In the genomic region with DNA sequence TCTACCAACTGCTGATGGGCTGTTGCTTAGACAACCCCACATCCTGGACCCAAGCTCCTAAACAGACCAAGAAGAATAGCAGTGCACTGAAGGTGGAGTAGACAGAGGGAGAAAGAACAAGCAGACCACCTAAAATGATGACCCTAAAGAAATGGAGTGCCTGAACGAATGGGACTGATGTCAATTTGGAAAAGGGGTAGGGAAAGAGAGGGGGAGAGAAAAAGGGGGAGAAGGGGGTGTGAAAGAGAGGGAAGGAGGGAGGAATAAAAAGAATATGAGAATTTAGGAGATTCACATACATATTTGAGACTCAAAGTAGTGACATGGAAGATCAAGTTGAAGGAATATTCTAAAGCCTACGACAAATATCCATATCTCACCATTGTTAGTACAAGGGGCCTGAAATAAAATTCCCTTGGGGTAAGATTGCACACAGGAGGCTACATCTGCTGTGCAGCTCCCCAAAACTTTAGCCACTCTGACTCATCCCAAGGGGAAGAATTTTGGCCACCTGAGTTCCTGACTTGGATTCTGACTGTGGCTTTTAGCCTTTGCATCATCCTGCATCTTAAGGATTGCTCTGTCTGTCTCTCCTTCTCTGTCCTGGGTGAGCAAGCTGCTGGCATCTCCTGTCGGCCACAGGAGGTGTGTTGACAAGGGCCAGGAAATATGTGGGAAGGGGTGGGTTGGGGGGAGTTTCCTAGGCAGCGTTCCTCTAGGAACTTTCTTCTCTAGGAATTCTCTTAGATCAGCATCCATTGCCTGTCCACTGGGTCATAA, we compare ENCODE assay signal across 14 cellular contexts.
DNase-seq lines count a peak whose midpoint lies in the region; ATAC-seq, FAIRE-seq and TF ChIP-seq lines count a peak whose summit lies in the region.
"Had no signal": no experiment of that assay in that cellular context is flagged by ENCODE, and none has a peak within 500 bp of the region (broad histone marks: within the 10 kb centered on the region; RNA-seq: fewer than 3 reads in every experiment).

No MANE protein-coding gene starts in this region.

- H3K9ac ChIP-seq in BLaER1 treated with 17β-estradiol and CSF1 and Interleukin-3, amounts not matched to agents 10 nM and 100 nM: peak overlapping the region in 1 of 11 experiments; percentile 32; a peak in 1 of 22 replicates
- peak overlapping the region; percentile 24 for H3K9ac ChIP-seq in PC-3 (ENCODE audit: low read length)

- TSS peak; percentile 89 for BruUV-seq in PC-3 (replicated peaks; lab: Mats Ljungman, UMichigan)

- peak overlapping the region; percentile 25; the same call in 1 of the 2 replicates for H2AFZ ChIP-seq in PC-3 (ENCODE audit: low read length)

- no peaks in the 10 kb centered on the region for H4K20me1 ChIP-seq in BLaER1 treated with 17β-estradiol and CSF1 and Interleukin-3, amounts not matched to agents 10 nM and 100 nM
- H4K20me1 ChIP-seq in PC-3 (ENCODE audit: low read length): no peaks in the 10 kb centered on the region

- CTCF ChIA-PET in PC-3 (lab: Charles Lee): interaction anchor here (0.6 to 1.9 kb wide), 7 partner anchors 28 to 569 kb away, joined by 4 to 9 read pairs (median 4); a partner anchor contains a TSS
- CTCF ChIA-PET in activated naive CD4-positive, alpha-beta T cell treated with anti-CD3 and anti-CD28 coated beads for 36 hours (lab: Charles Lee): interaction anchor here (0.7 kb wide), 1 partner anchor 1078 kb away, joined by 3 read pairs; no protein-coding TSS in a partner anchor

- peak overlapping the region in 3 of 11 experiments; percentile 65 to 88 (median 72); a peak in 4 of 22 replicates for H3K27ac ChIP-seq in BLaER1 treated with 17β-estradiol and CSF1 and Interleukin-3, amounts not matched to agents 10 nM and 100 nM
- H3K27ac ChIP-seq in PC-3 (ENCODE audit: low read length): peak overlapping the region; percentile 72
- H3K27ac ChIP-seq in epithelial cell of prostate: peak overlapping the region; percentile 85
- no peak overlapping the region for H3K27ac ChIP-seq in pancreas
- no peak overlapping the region for H3K27ac ChIP-seq in gastroesophageal sphincter

- no peak overlapping the region for H3K27ac Mint-ChIP-seq in activated naive CD4-positive, alpha-beta T cell treated with anti-CD3 and anti-CD28 coated beads for 36 hours
- H3K27ac Mint-ChIP-seq: activated T-helper 17 cell treated with anti-CD3 and anti-CD28 coated beads, Interleukin-2, amount 50 U/mL, for 72 hours; dendritic cell treated with granulocyte-macrophage colony-stimulating factor and Interleukin-4, amounts not matched to agents 40 ng/mL and 50 ng/mL, for 4 days had no signal

- 55 to 65% methylated on average over 4 of the region's 4 CpGs for whole genome bisulfite sequencing in pancreas, 2 donors
- WGBS in gastroesophageal sphincter (ENCODE audit: low coverage in 1 of 2), 2 donors: 83 to 96% methylated on average over 2 of the region's 4 CpGs

- FAIRE-seq in pancreas (lab: Jason Lieb, UNC): no peak
- FAIRE-seq: GM12892 had no signal

- peak; percentile 89 for DNase-seq in PC-3
- DNase-seq in epithelial cell of prostate (ENCODE audit: low read depth, low spot score): peak; percentile 37
- DNase-seq in pancreas: no peak
- DNase-seq in activated naive CD4-positive, alpha-beta T cell treated with anti-CD3 and anti-CD28 coated beads for 36 hours: no peak
- no peak for DNase-seq in SW 1271 (lab: John Stamatoyannopoulos, UW)
- DNase-seq in activated CD8-positive, alpha-beta memory T cell treated with anti-CD3 and anti-CD28 coated beads, Interleukin-2, amount 50 U/mL, for 48 hours: no peak
- DNase-seq: activated CD4-positive, alpha-beta T cell treated with anti-CD3 and anti-CD28 coated beads, Interleukin-2, amount 50 U/mL, for 48 hours; amygdala; Kasumi-1 had no signal

- peak overlapping the region in 10 of 11 experiments; percentile 1 to 89 (median 76); a peak in 16 of 22 replicates for H3K4me2 ChIP-seq in BLaER1 treated with 17β-estradiol and CSF1 and Interleukin-3, amounts not matched to agents 10 nM and 100 nM
- peak overlapping the region; percentile 69 for H3K4me2 ChIP-seq in PC-3 (ENCODE audit: low read length)

- H3K4me3 ChIP-seq in BLaER1 treated with 17β-estradiol and CSF1 and Interleukin-3, amounts not matched to agents 10 nM and 100 nM: no peak overlapping the region
- H3K4me3 ChIP-seq in PC-3 (ENCODE audit: low read length): peak overlapping the region; percentile 38
- no peak overlapping the region for H3K4me3 ChIP-seq in pancreas
- no peak overlapping the region for H3K4me3 ChIP-seq in gastroesophageal sphincter

- no peak for TF ChIP-seq POLR2A in gastroesophageal sphincter (IDR thresholded peaks at IDR 0.05)

- H3K9me3 Mint-ChIP-seq in activated naive CD4-positive, alpha-beta T cell treated with anti-CD3 and anti-CD28 coated beads for 36 hours: no peaks in the 10 kb centered on the region
- H3K9me3 Mint-ChIP-seq: activated T-helper 17 cell treated with anti-CD3 and anti-CD28 coated beads, Interleukin-2, amount 50 U/mL, for 72 hours; dendritic cell treated with granulocyte-macrophage colony-stimulating factor and Interleukin-4, amounts not matched to agents 40 ng/mL and 50 ng/mL, for 4 days had no signal

- POLR2A ChIA-PET in PC-3 (lab: Charles Lee; ENCODE audit: unreplicated experiment): interaction anchor here (0.6 kb wide), 2 partner anchors 76 to 397 kb away, joined by 3 to 4 read pairs; no protein-coding TSS in a partner anchor

- H3K9me2 ChIP-seq in PC-3 (replicated peaks; ENCODE audit: low read length): no peaks in the 10 kb centered on the region

- H3F3A ChIP-seq in PC-3 (ENCODE audit: low read length, unreplicated experiment): peaks cover 5% of the 10 kb centered on the region

- H3K36me3 Mint-ChIP-seq in activated naive CD4-positive, alpha-beta T cell treated with anti-CD3 and anti-CD28 coated beads for 36 hours (ENCODE audit: low read depth): no peaks in the 10 kb centered on the region

- TF ChIP-seq EP300 in gastroesophageal sphincter (IDR thresholded peaks at IDR 0.05): no peak

- no peaks in the 10 kb centered on the region for H3K79me2 ChIP-seq in PC-3 (ENCODE audit: low read length)

- peaks cover 16% of the 10 kb centered on the region for H3K27me3 Mint-ChIP-seq in activated naive CD4-positive, alpha-beta T cell treated with anti-CD3 and anti-CD28 coated beads for 36 hours (ENCODE audit: low read depth)
- H3K27me3 Mint-ChIP-seq: dendritic cell treated with granulocyte-macrophage colony-stimulating factor and Interleukin-4, amounts not matched to agents 40 ng/mL and 50 ng/mL, for 4 days had no signal

- no peaks in the 10 kb centered on the region for H3K36me3 ChIP-seq in BLaER1 treated with 17β-estradiol and CSF1 and Interleukin-3, amounts not matched to agents 10 nM and 100 nM
- H3K36me3 ChIP-seq in PC-3 (ENCODE audit: low read depth, low read length) (no peaks in the 10 kb centered on the region), pancreas (no peaks in the 10 kb centered on the region), gastroesophageal sphincter (no peaks in the 10 kb centered on the region)

- H3K9me3 ChIP-seq in BLaER1 treated with 17β-estradiol and CSF1 and Interleukin-3, amounts not matched to agents 10 nM and 100 nM (replicated peaks in 1 of 11): no peaks in the 10 kb centered on the region; a peak in 1 of 22 replicates
- no peaks in the 10 kb centered on the region for H3K9me3 ChIP-seq in PC-3 (ENCODE audit: low read length)
- H3K9me3 ChIP-seq in pancreas: no peaks in the 10 kb centered on the region
- H3K9me3 ChIP-seq in gastroesophageal sphincter: no peaks in the 10 kb centered on the region

- ATAC-seq in PC-3 (peak; percentile 74), pancreas (peak; percentile 11 to 42 (median 16)), gastroesophageal sphincter (no peak)

- TF ChIP-seq CTCF in PC-3 (conservative IDR thresholded peaks at IDR 0.05; ENCODE audit: low read depth, low read length): peak; percentile 49
- TF ChIP-seq CTCF in pancreas (IDR thresholded peaks at IDR 0.05): no peak
- TF ChIP-seq CTCF in gastroesophageal sphincter (IDR thresholded peaks at IDR 0.05): no peak

- no peak overlapping the region for H3K4me3 Mint-ChIP-seq in activated naive CD4-positive, alpha-beta T cell treated with anti-CD3 and anti-CD28 coated beads for 36 hours
- H3K4me3 Mint-ChIP-seq: activated T-helper 17 cell treated with anti-CD3 and anti-CD28 coated beads, Interleukin-2, amount 50 U/mL, for 72 hours; dendritic cell treated with granulocyte-macrophage colony-stimulating factor and Interleukin-4, amounts not matched to agents 40 ng/mL and 50 ng/mL, for 4 days had no signal

- peaks cover 4% of the 10 kb centered on the region for H3K4me1 Mint-ChIP-seq in activated naive CD4-positive, alpha-beta T cell treated with anti-CD3 and anti-CD28 coated beads for 36 hours (ENCODE audit: low read depth)
- H3K4me1 Mint-ChIP-seq: activated T-helper 17 cell treated with anti-CD3 and anti-CD28 coated beads, Interleukin-2, amount 50 U/mL, for 72 hours had no signal

- intact Hi-C loops in PC-3 (cut with micrococcal nuclease): loop anchor here (1.0 to 10.0 kb wide), 12 partner anchors 17 to 568 kb away; a partner anchor contains a TSS
- intact Hi-C loops in pancreas (cut with DNase I): no loop called here
- intact Hi-C loops in activated naive CD4-positive, alpha-beta T cell treated with anti-CD3 and anti-CD28 coated beads for 36 hours (cut with micrococcal nuclease): no loop called here

- H3K4me1 ChIP-seq in BLaER1 treated with 17β-estradiol and CSF1 and Interleukin-3, amounts not matched to agents 10 nM and 100 nM: peaks cover 4 to 97% (median 74%) of the 10 kb centered on the region in 10 experiments; a peak in 16 of 20 replicates
- peaks cover 30% of the 10 kb centered on the region for H3K4me1 ChIP-seq in PC-3 (ENCODE audit: insufficient read depth, low read length)
- H3K4me1 ChIP-seq in pancreas: no peaks in the 10 kb centered on the region
- H3K4me1 ChIP-seq in gastroesophageal sphincter: peaks cover 0 to 13% (median 0%) of the 10 kb centered on the region in 3 donors

- H3K27me3 ChIP-seq in BLaER1 treated with 17β-estradiol and CSF1 and Interleukin-3, amounts not matched to agents 10 nM and 100 nM: peaks cover 0 to 5% (median 0%) of the 10 kb centered on the region in 11 experiments; a peak in 3 of 22 replicates
- no peaks in the 10 kb centered on the region for H3K27me3 ChIP-seq in PC-3 (ENCODE audit: low read length)
- H3K27me3 ChIP-seq in pancreas: no peaks in the 10 kb centered on the region
- no peaks in the 10 kb centered on the region for H3K27me3 ChIP-seq in gastroesophageal sphincter

Comparison
In these comparisons a context has a peak if more than half of its experiments do, and no peak if none do; other contexts are left out.
1. H3K27ac ChIP-seq: peak in PC-3 (single experiment) and epithelial cell of prostate (single experiment); none in pancreas (0 of 4) and gastroesophageal sphincter (0 of 4).
2. DNase-seq: peak in PC-3 (single experiment) and epithelial cell of prostate (single experiment); none in pancreas (0 of 6), activated naive CD4-positive, alpha-beta T cell treated with anti-CD3 and anti-CD28 coated beads for 36 hours (single experiment), SW 1271 (0 of 2) and activated CD8-positive, alpha-beta memory T cell treated with anti-CD3 and anti-CD28 coated beads, Interleukin-2, amount 50 U/mL, for 48 hours (single experiment).